In the genomic region with DNA sequence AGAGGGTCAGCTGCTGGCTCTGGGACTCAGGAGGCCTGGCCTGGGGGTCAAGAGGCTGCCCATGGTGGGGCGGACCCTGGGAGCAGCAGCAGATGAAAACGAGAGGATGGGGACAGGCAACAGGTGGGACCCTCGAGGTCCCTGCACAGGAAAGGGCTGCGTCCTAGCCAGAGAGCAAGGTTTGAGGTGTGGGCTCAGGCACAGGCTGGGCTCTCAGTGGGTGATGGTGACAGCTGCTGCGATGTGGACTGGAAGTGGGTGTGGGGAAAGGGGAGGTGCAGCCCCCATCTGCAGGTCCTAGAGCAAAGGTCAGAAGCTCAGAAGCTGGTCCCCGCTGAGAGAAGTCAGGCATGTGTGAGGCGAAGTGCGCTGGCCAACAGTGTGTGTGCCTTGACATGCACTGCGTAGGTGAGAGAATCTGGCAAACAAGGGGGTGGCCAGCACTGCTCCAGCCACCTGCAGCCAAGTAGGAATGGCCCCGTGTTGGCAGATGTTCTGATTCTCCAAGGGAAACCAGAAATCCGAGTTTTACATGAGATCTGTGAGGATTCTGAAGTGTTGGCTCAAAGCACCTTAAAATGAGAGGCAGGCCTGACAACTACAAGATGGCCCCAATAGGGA, we compare ENCODE assay signal across 21 cellular contexts.
"Had no signal": no experiment of that assay in that cellular context is flagged by ENCODE, and none has a peak within 500 bp of the region (broad histone marks: within the 10 kb centered on the region; RNA-seq: fewer than 3 reads in every experiment).

No MANE protein-coding gene starts in this region.

- H3K36me3 Mint-ChIP-seq: naive thymus-derived CD8-positive, alpha-beta T cell had no signal

- ATAC-seq: foreskin keratinocyte; left colon; mucosa of descending colon; naive thymus-derived CD8-positive, alpha-beta T cell; stimulated activated memory B cell treated with anti-CD40 and anti-IgM and Interleukin-4, amounts not matched to agents 10 μg/mL and 1 μg/mL and 100 μg/mL, for 72 hours; stimulated activated naive CD8-positive, alpha-beta T cell treated with anti-CD3 and anti-CD28 coated beads, Interleukin-15, amount 100 ng/mL, for 72 hours had no signal

- H3K27ac ChIP-seq: coronary artery, foreskin keratinocyte, hepatocyte, right atrium auricular region, testis, transverse colon had no signal

- H3K27me3 Mint-ChIP-seq: stimulated activated memory B cell treated with anti-CD40 and anti-IgM and Interleukin-4, amounts not matched to agents 10 μg/mL and 1 μg/mL and 100 μg/mL, for 72 hours; stimulated activated naive CD8-positive, alpha-beta T cell treated with anti-CD3 and anti-CD28 coated beads, Interleukin-15, amount 100 ng/mL, for 72 hours had no signal

- H3K4me2 ChIP-seq: hepatocyte had no signal

- H3K27me3 ChIP-seq: foreskin keratinocyte, hepatocyte, right atrium auricular region, testis, transverse colon had no signal

- H3K4me1 Mint-ChIP-seq: stimulated activated memory B cell treated with anti-CD40 and anti-IgM and Interleukin-4, amounts not matched to agents 10 μg/mL and 1 μg/mL and 100 μg/mL, for 72 hours; stimulated activated naive CD8-positive, alpha-beta T cell treated with anti-CD3 and anti-CD28 coated beads, Interleukin-15, amount 100 ng/mL, for 72 hours had no signal

- H3K4me3 ChIP-seq: coronary artery, hepatocyte, mucosa of descending colon, right atrium auricular region, testis, transverse colon had no signal

- H3K4me1 ChIP-seq: foreskin keratinocyte, right atrium auricular region, testis, transverse colon had no signal

- DNase-seq: central memory CD4-positive, alpha-beta T cell; effector CD4-positive, alpha-beta T cell; endodermal cell; erythroblast; foreskin keratinocyte; left colon; mucosa of descending colon; naive thymus-derived CD8-positive, alpha-beta T cell; occipital lobe; small intestine; stimulated activated CD4-positive, alpha-beta T cell treated with anti-CD3 and anti-CD28 coated beads, Interleukin-12 subunit alpha, Interleukin-12 subunit beta, amount 100 ng/mL, for 4 hours; stimulated activated CD4-positive, alpha-beta T cell treated with anti-CD3 and anti-CD28 coated beads, Interleukin-2, amount 100 ng/mL, for 48 hours; stimulated activated CD8-positive, alpha-beta memory T cell treated with anti-CD3 and anti-CD28 coated beads, Interleukin-4, amount 100 ng/mL, for 48 hours; stimulated activated naive CD8-positive, alpha-beta T cell treated with anti-CD3 and anti-CD28 coated beads, Interleukin-15, amount 100 ng/mL, for 72 hours; testis; transverse colon had no signal

- H3K9me3 ChIP-seq: mucosa of descending colon, right atrium auricular region, testis, transverse colon had no signal

- H3K36me3 ChIP-seq: right atrium auricular region, transverse colon had no signal

- H3K4me3 Mint-ChIP-seq: endodermal cell; naive thymus-derived CD8-positive, alpha-beta T cell; stimulated activated memory B cell treated with anti-CD40 and anti-IgM and Interleukin-4, amounts not matched to agents 10 μg/mL and 1 μg/mL and 100 μg/mL, for 72 hours; stimulated activated naive CD8-positive, alpha-beta T cell treated with anti-CD3 and anti-CD28 coated beads, Interleukin-15, amount 100 ng/mL, for 72 hours had no signal

- H2AFZ ChIP-seq: hepatocyte had no signal

- FAIRE-seq: endothelial cell of umbilical vein, small intestine had no signal

- H3K27ac Mint-ChIP-seq: stimulated activated memory B cell treated with anti-CD40 and anti-IgM and Interleukin-4, amounts not matched to agents 10 μg/mL and 1 μg/mL and 100 μg/mL, for 72 hours had no signal

- H3K79me2 ChIP-seq: hepatocyte had no signal
